In the genomic region with DNA sequence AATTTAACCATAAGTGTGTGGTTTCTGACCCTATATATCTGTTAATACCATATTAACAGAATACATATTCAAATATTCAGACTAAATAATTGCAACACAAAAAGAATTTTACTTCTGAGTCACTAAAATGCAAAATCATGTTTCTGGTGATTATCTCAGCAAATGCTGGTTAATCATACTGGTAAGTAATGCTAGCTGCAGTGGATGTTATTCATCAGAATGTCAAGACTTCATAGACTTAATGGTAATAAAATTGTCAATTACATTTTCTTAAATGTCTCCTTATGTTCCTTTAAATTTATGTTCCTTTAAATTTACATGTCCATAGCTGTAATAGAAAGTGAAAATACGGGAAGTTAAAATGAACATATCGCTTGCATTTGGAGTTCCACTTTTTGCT, we compare ENCODE assay signal across 1 cellular context.
TF ChIP-seq lines count a peak whose summit lies in the region.

No MANE protein-coding gene starts in this region.

TF ChIP-seq in SK-N-SH treated with all-trans-retinoic acid at 6 μM for 48 hours, 23 proteins besides CTCF, POLR2A, EP300 and RAD21 (continued from another document):
- TF ChIP-seq, protein P1, sequence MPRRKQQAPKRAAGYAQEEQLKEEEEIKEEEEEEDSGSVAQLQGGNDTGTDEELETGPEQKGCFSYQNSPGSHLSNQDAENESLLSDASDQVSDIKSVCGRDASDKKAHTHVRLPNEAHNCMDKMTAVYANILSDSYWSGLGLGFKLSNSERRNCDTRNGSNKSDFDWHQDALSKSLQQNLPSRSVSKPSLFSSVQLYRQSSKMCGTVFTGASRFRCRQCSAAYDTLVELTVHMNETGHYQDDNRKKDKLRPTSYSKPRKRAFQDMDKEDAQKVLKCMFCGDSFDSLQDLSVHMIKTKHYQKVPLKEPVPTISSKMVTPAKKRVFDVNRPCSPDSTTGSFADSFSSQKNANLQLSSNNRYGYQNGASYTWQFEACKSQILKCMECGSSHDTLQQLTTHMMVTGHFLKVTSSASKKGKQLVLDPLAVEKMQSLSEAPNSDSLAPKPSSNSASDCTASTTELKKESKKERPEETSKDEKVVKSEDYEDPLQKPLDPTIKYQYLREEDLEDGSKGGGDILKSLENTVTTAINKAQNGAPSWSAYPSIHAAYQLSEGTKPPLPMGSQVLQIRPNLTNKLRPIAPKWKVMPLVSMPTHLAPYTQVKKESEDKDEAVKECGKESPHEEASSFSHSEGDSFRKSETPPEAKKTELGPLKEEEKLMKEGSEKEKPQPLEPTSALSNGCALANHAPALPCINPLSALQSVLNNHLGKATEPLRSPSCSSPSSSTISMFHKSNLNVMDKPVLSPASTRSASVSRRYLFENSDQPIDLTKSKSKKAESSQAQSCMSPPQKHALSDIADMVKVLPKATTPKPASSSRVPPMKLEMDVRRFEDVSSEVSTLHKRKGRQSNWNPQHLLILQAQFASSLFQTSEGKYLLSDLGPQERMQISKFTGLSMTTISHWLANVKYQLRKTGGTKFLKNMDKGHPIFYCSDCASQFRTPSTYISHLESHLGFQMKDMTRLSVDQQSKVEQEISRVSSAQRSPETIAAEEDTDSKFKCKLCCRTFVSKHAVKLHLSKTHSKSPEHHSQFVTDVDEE (CRISPR knock-in tag; IDR thresholded peaks at IDR 0.05), result no peak
- TF ChIP-seq, protein P2, sequence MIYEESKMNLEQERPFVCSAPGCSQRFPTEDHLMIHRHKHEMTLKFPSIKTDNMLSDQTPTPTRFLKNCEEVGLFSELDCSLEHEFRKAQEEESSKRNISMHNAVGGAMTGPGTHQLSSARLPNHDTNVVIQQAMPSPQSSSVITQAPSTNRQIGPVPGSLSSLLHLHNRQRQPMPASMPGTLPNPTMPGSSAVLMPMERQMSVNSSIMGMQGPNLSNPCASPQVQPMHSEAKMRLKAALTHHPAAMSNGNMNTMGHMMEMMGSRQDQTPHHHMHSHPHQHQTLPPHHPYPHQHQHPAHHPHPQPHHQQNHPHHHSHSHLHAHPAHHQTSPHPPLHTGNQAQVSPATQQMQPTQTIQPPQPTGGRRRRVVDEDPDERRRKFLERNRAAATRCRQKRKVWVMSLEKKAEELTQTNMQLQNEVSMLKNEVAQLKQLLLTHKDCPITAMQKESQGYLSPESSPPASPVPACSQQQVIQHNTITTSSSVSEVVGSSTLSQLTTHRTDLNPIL (CRISPR knock-in tag; IDR thresholded peaks at IDR 0.05; ENCODE audit: low read depth), result peak; percentile 75; the same call in 1 of the 2 replicates
- TF ChIP-seq, protein P3, sequence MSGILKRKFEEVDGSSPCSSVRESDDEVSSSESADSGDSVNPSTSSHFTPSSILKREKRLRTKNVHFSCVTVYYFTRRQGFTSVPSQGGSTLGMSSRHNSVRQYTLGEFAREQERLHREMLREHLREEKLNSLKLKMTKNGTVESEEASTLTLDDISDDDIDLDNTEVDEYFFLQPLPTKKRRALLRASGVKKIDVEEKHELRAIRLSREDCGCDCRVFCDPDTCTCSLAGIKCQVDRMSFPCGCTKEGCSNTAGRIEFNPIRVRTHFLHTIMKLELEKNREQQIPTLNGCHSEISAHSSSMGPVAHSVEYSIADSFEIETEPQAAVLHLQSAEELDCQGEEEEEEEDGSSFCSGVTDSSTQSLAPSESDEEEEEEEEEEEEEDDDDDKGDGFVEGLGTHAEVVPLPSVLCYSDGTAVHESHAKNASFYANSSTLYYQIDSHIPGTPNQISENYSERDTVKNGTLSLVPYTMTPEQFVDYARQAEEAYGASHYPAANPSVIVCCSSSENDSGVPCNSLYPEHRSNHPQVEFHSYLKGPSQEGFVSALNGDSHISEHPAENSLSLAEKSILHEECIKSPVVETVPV (CRISPR knock-in tag; IDR thresholded peaks at IDR 0.05), result no peak
- TF ChIP-seq ZFP30 (CRISPR knock-in tag; IDR thresholded peaks at IDR 0.05) (no peak), ZNF8 (CRISPR knock-in tag; IDR thresholded peaks at IDR 0.05) (no peak)
